In genomic region chr20:33456916-33457642, GRCh38 we compare ENCODE assay signal across 8 cellular contexts. TPM values are rescaled to one million over a fixed set of nuclear protein-coding genes. Genes with fewer than 3 reads are reported as not detected.
DNase-seq lines count a peak whose midpoint lies in the region; ATAC-seq and TF ChIP-seq lines count a peak whose summit lies in the region.
"Not testable (repeated sequence)": the region's sequence is repeated elsewhere in the genome, so short reads cannot be mapped to it uniquely, and the experiment has no call there.

No MANE protein-coding gene starts in this region.

- H3K36me3 ChIP-seq in heart left ventricle; parathyroid adenoma (ENCODE audit: control insufficient read depth, insufficient read depth, low read length): not testable (repeated sequence)

- WGBS in heart left ventricle, 4 donors = 19 to 22% (median 20%) methylated on average over 5 of the region's 6 CpGs

- POLR2A ChIA-PET in WTC11 (lab: Charles Lee) = interaction anchor here (0.6 kb wide), 2 partner anchors 209 to 238 kb away, joined by 3 read pairs; partner anchors contain the start of gene ACTL10

- H3K4me3 ChIP-seq in astrocyte of the cerebellum (ENCODE audit: low read depth, low read length); heart left ventricle; parathyroid adenoma (ENCODE audit: low read depth, low read length): not testable (repeated sequence)

- H3K4me1 ChIP-seq in heart left ventricle, parathyroid adenoma: not testable (repeated sequence)

- peaks cover 11% of the 10 kb centered on the region for H3K27me3 Mint-ChIP-seq in WTC11 (ENCODE audit: low read depth)

- intact Hi-C loops in heart left ventricle (cut with DNase I) = loop anchor here in 8 of 10 donors (2.0 to 5.0 kb wide), 5 partner anchors 195 to 275 kb away; partner anchors contain the start of genes ACTL10 (in 3 of the 8) and ZNF341 (in 2 of the 8)

- ATAC-seq in WTC11 (peak; percentile 92), heart left ventricle (peak; percentile 70 to 96 (median 95))

- not testable (repeated sequence) for H3K79me2 ChIP-seq in parathyroid adenoma

- not testable (repeated sequence) for H3K4me1 Mint-ChIP-seq in WTC11

- H3K27ac Mint-ChIP-seq in WTC11 = not testable (repeated sequence)

- in situ Hi-C loops in astrocyte of the cerebellum (cut with HindIII; ENCODE audit: low sequenced_read_pairs) = not testable (repeated sequence)

- H3K36me3 Mint-ChIP-seq in WTC11 = not testable (repeated sequence)

- peak; percentile 79 for DNase-seq in Daoy (ENCODE audit: low read depth)
- peak; percentile 92 for DNase-seq in HPDE6-E6E7 (ENCODE audit: extremely low spot score)
- DNase-seq in NCI-H524 treated with DMSO at 0.1 percent for 48 hours (lab: John Stamatoyannopoulos, UW) = peak; percentile 64
- peak; percentile 95 for DNase-seq in WTC11 (ENCODE audit: low spot score)
- peak; percentile 44 for DNase-seq in astrocyte of the cerebellum (ENCODE audit: low read depth)
- DNase-seq in heart left ventricle = peak; percentile 75 to 89 (median 84)
- peak; percentile 49 for DNase-seq in stromal cell of bone marrow (ENCODE audit: low read depth)

- H3K9me3 ChIP-seq in heart left ventricle; parathyroid adenoma (ENCODE audit: control insufficient read depth, low read length): not testable (repeated sequence)

- not testable (repeated sequence) for H2AFZ ChIP-seq in parathyroid adenoma

- not testable (repeated sequence) for H3K27ac ChIP-seq in heart left ventricle, parathyroid adenoma

- not testable (repeated sequence) for H3K9me3 Mint-ChIP-seq in WTC11

- TF ChIP-seq CTCF in WTC11 (IDR thresholded peaks at IDR 0.05) (peak; percentile 97), astrocyte of the cerebellum (IDR thresholded peaks at IDR 0.05; ENCODE audit: low read depth, low read length, missing control alignments) (peak; percentile 95), heart left ventricle (IDR thresholded peaks at IDR 0.05) (peak; percentile 88 to 96 (median 94)), parathyroid adenoma (IDR thresholded peaks at IDR 0.05) (peak; percentile 97)

- not testable (repeated sequence) for H3K9ac ChIP-seq in parathyroid adenoma

- not testable (repeated sequence) for H3K27me3 ChIP-seq in heart left ventricle; parathyroid adenoma (ENCODE audit: control insufficient read depth, insufficient read depth, low read length)

- H3K4me2 ChIP-seq in parathyroid adenoma (ENCODE audit: low read length) = not testable (repeated sequence)

- TF ChIP-seq POLR2A in heart left ventricle (IDR thresholded peaks at IDR 0.05) = not testable (repeated sequence)

- CTCF ChIA-PET in WTC11 (lab: Charles Lee) = interaction anchor here (0.6 to 1.7 kb wide), 48 partner anchors 8 to 263 kb away, joined by 3 to 38 read pairs (median 4); partner anchors contain the start of genes ACTL10, CBFA2T2, PXMP4 and SNTA1

- not testable (repeated sequence) for H3K4me3 Mint-ChIP-seq in WTC11

TF ChIP-seq in WTC11, 78 proteins besides CTCF, POLR2A, EP300 and RAD21:
- peak; percentile 39; the same call in 1 of the 2 replicates for TF ChIP-seq MAX (CRISPR knock-in tag; IDR thresholded peaks at IDR 0.05)
- TF ChIP-seq GABPB1 (CRISPR knock-in tag; IDR thresholded peaks at IDR 0.05) = peak; percentile 51; the same call in 1 of the 2 replicates

RNA-seq across cellular contexts. Expression of gene SNTA1, which starts 13.5 kb away (rescaled TPM):
- 2.5 and 3.2 TPM in 2 replicates for total RNA-seq in Daoy (2014; rRNA removed; shearing (Covaris generic))
- total RNA-seq in WTC11 (2021) = 5.3 to 6.3 TPM (median 6.2 TPM) in 3 replicates
- 100 to 1,000 TPM; 122 to 318 (median 166) TPM for total RNA-seq in heart left ventricle
- 100 to 1,000 TPM in 1 of 2 donors, 10 to 100 TPM in 1; 91.0 to 201 TPM for polyA plus RNA-seq in heart left ventricle

RNA-seq across cellular contexts. Expression of gene CBFA2T2, which starts 32.8 kb away (rescaled TPM):
- total RNA-seq in Daoy (2014; rRNA removed; shearing (Covaris generic)) = 3.6 and 5.1 TPM in 2 replicates
- total RNA-seq in WTC11 (2021) (22.1 to 23.8 TPM (median 23.5 TPM) in 3 replicates), heart left ventricle (10 to 100 TPM in 5 of 9 donors, 1 to 10 TPM in 4; 7.4 to 15.0 (median 11.3) TPM)
- polyA plus RNA-seq in heart left ventricle = 1 to 10 TPM; 4.6 to 6.5 TPM

RNA-seq across cellular contexts. Expression of gene CDK5RAP1, which starts 55.8 kb away (rescaled TPM):
- total RNA-seq in Daoy (2014; rRNA removed; shearing (Covaris generic)) = 31.9 and 50.5 TPM in 2 replicates
- total RNA-seq in WTC11 (2021) (47.6 to 56.3 TPM (median 52.8 TPM) in 3 replicates), heart left ventricle (10 to 100 TPM; 17.6 to 24.3 (median 20.1) TPM)
- polyA plus RNA-seq in heart left ventricle = 10 to 100 TPM; 30.6 to 34.9 TPM

Comparison
In these comparisons a context has a peak if more than half of its experiments do, and no peak if none do; other contexts are left out.
1. DNase-seq: peak in every context shown above with its lines; median percentile 95 in WTC11; 92 in HPDE6-E6E7; 84 in heart left ventricle; 79 in Daoy; 64 in NCI-H524 treated with DMSO at 0.1 percent for 48 hours; 49 in stromal cell of bone marrow; 44 in astrocyte of the cerebellum.
2. RNA of gene SNTA1, which starts 13.5 kb away (total RNA-seq): 122 to 318 TPM in heart left ventricle; 5.3 to 6.3 TPM in WTC11 and 2.5 to 3.2 TPM in Daoy; every median in the first group is over 10 times any median in the second.
3. Peak in every context shown above with its lines, with median percentiles within 50 percentile points of each other: CTCF ChIP-seq.